ENCODE assay signal across 15 cellular contexts in genomic region chr20:47284373-47284772, GRCh38.
DNase-seq lines count a peak whose midpoint lies in the region; ATAC-seq and TF ChIP-seq lines count a peak whose summit lies in the region.
"Had no signal": no experiment of that assay in that cellular context is flagged by ENCODE, and none has a peak within 500 bp of the region (broad histone marks: within the 10 kb centered on the region; RNA-seq: fewer than 3 reads in every experiment).

No MANE protein-coding gene starts in this region.

- peaks cover 5% of the 10 kb centered on the region for H3K4me1 ChIP-seq in cardiac muscle cell (ENCODE audit: low read depth)
- no peaks in the 10 kb centered on the region for H3K4me1 ChIP-seq in right atrium auricular region
- peaks cover 15% of the 10 kb centered on the region for H3K4me1 ChIP-seq in mesodermal cell (ENCODE audit: control insufficient read depth, insufficient read depth, low read length, poor library complexity, severe bottlenecking)

- no peak for ATAC-seq in SK-N-SH treated with all-trans-retinoic acid at 6 μM for 48 hours
- no peak for ATAC-seq in stimulated activated naive B cell treated with anti-CD40 and anti-IgM and Interleukin-4, amounts not matched to agents 10 μg/mL and 1 μg/mL and 100 μg/mL, for 72 hours (replicated peaks)
- no peak for ATAC-seq in HG02623 (IDR thresholded peaks at IDR 0.05; ENCODE audit: unreplicated experiment)
- ATAC-seq: A549 had no signal

- WGBS in mesodermal cell (ENCODE audit: insufficient coverage in 2 of 2), 2 experiments: 95% methylated on average over 5 of the region's 5 CpGs

- H3K27me3 ChIP-seq in cardiac muscle cell (no peaks in the 10 kb centered on the region), right atrium auricular region (no peaks in the 10 kb centered on the region), H7 (ENCODE audit: control insufficient read depth, insufficient read depth, low read length) (no peaks in the 10 kb centered on the region)

- H3K27ac ChIP-seq in cardiac muscle cell: peak overlapping the region; percentile 2
- no peak overlapping the region for H3K27ac ChIP-seq in right atrium auricular region
- peak overlapping the region; percentile 5 for H3K27ac ChIP-seq in mesodermal cell (ENCODE audit: low read depth, low read length, severe bottlenecking)
- H3K27ac ChIP-seq: A549 had no signal

- no peak overlapping the region for H3K4me3 ChIP-seq in cardiac muscle cell
- H3K4me3 ChIP-seq in right atrium auricular region: no peak overlapping the region
- no peak overlapping the region for H3K4me3 ChIP-seq in mesodermal cell (ENCODE audit: extremely low read depth, insufficient read depth, low read length, poor library complexity, severe bottlenecking)
- no peak overlapping the region for H3K4me3 ChIP-seq in H7 (ENCODE audit: insufficient read depth, low read depth, low read length)
- H3K4me3 ChIP-seq: A549, HAP-1 had no signal

- no peaks in the 10 kb centered on the region for H3K27me3 Mint-ChIP-seq in stimulated activated naive B cell treated with anti-CD40 and anti-IgM and Interleukin-4, amounts not matched to agents 10 μg/mL and 1 μg/mL and 100 μg/mL, for 72 hours
- H3K27me3 Mint-ChIP-seq: IgD-negative memory B cell had no signal

- DNase-seq in cardiac muscle cell (ENCODE audit: low read depth in 1 of 2, low spot score in 1 of 2) (no peak), right atrium auricular region (ENCODE audit: low spot score) (no peak), T1000 (lab: John Stamatoyannopoulos, UW) (no peak), H7 (no peak)
- DNase-seq in stimulated activated naive B cell treated with anti-CD40 and anti-IgM and Interleukin-4, amounts not matched to agents 10 μg/mL and 1 μg/mL and 100 μg/mL, for 72 hours: no peak
- DNase-seq: MV-4-11, NCI-H1436, NCI-H510A treated with DMSO at 0.1 percent for 48 hours, SHP77 treated with DMSO at 0.1 percent for 48 hours had no signal

- TF ChIP-seq CTCF in cardiac muscle cell (IDR thresholded peaks at IDR 0.05; ENCODE audit: low read depth, low read length) (no peak), right atrium auricular region (IDR thresholded peaks at IDR 0.05) (no peak)

- peaks cover 44% of the 10 kb centered on the region for H3K36me3 ChIP-seq in cardiac muscle cell
- H3K36me3 ChIP-seq in right atrium auricular region: peaks cover 90% of the 10 kb centered on the region
- H3K36me3 ChIP-seq in mesodermal cell (ENCODE audit: control insufficient read depth, insufficient read depth, low read length): peaks cover 100% of the 10 kb centered on the region
- peaks cover 32% of the 10 kb centered on the region for H3K36me3 ChIP-seq in H7 (replicated peaks; ENCODE audit: control insufficient read depth, insufficient read depth, low read length)

- H3K36me3 Mint-ChIP-seq in stimulated activated naive B cell treated with anti-CD40 and anti-IgM and Interleukin-4, amounts not matched to agents 10 μg/mL and 1 μg/mL and 100 μg/mL, for 72 hours: peaks cover 39 to 53% of the 10 kb centered on the region in 2 donors

- H3K27ac Mint-ChIP-seq in stimulated activated naive B cell treated with anti-CD40 and anti-IgM and Interleukin-4, amounts not matched to agents 10 μg/mL and 1 μg/mL and 100 μg/mL, for 72 hours: peak overlapping the region; percentile 37

- no peaks in the 10 kb centered on the region for H3K9me3 Mint-ChIP-seq in stimulated activated naive B cell treated with anti-CD40 and anti-IgM and Interleukin-4, amounts not matched to agents 10 μg/mL and 1 μg/mL and 100 μg/mL, for 72 hours
- H3K9me3 Mint-ChIP-seq: IgD-negative memory B cell had no signal

- peaks cover 0 to 3% of the 10 kb centered on the region in 2 donors for H3K4me1 Mint-ChIP-seq in stimulated activated naive B cell treated with anti-CD40 and anti-IgM and Interleukin-4, amounts not matched to agents 10 μg/mL and 1 μg/mL and 100 μg/mL, for 72 hours

- H3K9me3 ChIP-seq in cardiac muscle cell (ENCODE audit: low read depth) (no peaks in the 10 kb centered on the region), right atrium auricular region (no peaks in the 10 kb centered on the region), mesodermal cell (ENCODE audit: control insufficient read depth, low read length) (no peaks in the 10 kb centered on the region)
- H3K9me3 ChIP-seq: A549, HAP-1 had no signal

- no peak overlapping the region for H3K4me3 Mint-ChIP-seq in stimulated activated naive B cell treated with anti-CD40 and anti-IgM and Interleukin-4, amounts not matched to agents 10 μg/mL and 1 μg/mL and 100 μg/mL, for 72 hours
- H3K4me3 Mint-ChIP-seq: IgD-negative memory B cell had no signal

TF ChIP-seq in SK-N-SH treated with all-trans-retinoic acid at 6 μM for 48 hours, 23 proteins besides CTCF, POLR2A, EP300 and RAD21:
- TF ChIP-seq TCF4 (CRISPR knock-in tag; IDR thresholded peaks at IDR 0.05; ENCODE audit: borderline replicate concordance) (peak; percentile 39; the same call in 1 of the 2 replicates), PATZ1 (CRISPR knock-in tag; IDR thresholded peaks at IDR 0.05; ENCODE audit: borderline replicate concordance) (no peak)
TF ChIP-seq in SK-N-SH treated with all-trans-retinoic acid at 6 μM for 48 hours: peak in this region for 1.

Comparison
In these comparisons a context has a peak if more than half of its experiments do, and no peak if none do; other contexts are left out.
1. H3K27ac ChIP-seq: peak in cardiac muscle cell (single experiment) and mesodermal cell (single experiment); none in right atrium auricular region (0 of 2).